8 cellular contexts compared by ENCODE assay signal in the genomic region with DNA sequence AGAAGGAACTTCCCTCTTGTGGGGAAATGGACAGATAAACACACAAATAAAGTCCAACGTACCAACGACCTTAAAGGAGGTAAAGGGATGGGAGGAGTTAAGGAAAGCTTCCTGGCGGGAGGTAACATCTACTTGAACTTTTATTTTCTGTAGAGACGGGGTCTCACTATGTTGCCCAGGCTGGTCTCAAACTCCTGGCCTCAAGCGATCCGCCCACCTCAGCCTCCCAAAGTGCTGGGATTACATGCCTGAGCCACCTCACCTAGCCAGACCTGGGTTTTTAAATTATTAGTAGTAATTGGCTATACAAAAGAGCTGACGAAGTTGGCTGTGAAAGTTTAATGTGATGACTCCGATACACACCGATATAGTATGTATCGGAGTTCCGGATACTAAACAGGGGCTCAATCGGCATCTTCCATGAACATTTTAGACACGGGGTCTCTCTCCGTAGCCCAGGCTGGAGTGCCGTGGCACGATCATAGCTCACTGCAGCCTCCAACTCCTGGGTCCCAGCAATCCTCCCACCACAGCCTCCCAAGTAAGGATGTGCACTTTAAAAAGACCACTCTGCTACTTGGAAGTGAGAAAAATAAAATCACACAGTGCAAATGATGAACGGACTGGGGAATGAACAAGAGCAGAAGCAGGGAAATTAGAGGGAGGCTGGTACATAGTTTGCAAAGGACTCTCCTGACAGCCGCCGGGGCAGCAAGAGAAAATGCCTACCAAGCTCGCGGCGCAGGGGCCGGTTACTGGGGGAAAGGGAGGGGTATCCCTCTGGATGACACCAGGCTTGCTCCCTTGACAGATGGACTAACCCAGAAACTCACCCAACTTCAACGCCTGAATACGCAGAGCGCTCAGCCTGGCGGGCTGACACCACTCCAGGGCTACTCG. TPM values are rescaled to one million over a fixed set of nuclear protein-coding genes. Genes with fewer than 3 reads are reported as not detected.
A peak's percentile ranks its signal among the peaks of the same experiment; 100 is the strongest.
DNase-seq lines count a peak whose midpoint lies in the region; ATAC-seq and TF ChIP-seq lines count a peak whose summit lies in the region.

No MANE protein-coding gene starts in this region.

- no peak for TF ChIP-seq CTCF in tibial artery (IDR thresholded peaks at IDR 0.05)

- no peaks in the 10 kb centered on the region for H3K9me3 ChIP-seq in tibial artery

- peaks cover 8 to 34% (median 15%) of the 10 kb centered on the region in 3 donors for H3K36me3 ChIP-seq in tibial artery

- no peaks in the 10 kb centered on the region for H3K27me3 Mint-ChIP-seq in activated CD8-positive, alpha-beta memory T cell treated with anti-CD3 and anti-CD28 coated beads, Interleukin-2, amount 10 ng/mL, durations not matched to agents 7 days and 5 days
- H3K27me3 Mint-ChIP-seq in activated naive CD8-positive, alpha-beta T cell treated with anti-CD3 and anti-CD28 coated beads for 36 hours: peaks cover 4% of the 10 kb centered on the region

- peak overlapping the region; percentile 97 for H3K4me3 Mint-ChIP-seq in activated CD8-positive, alpha-beta memory T cell treated with anti-CD3 and anti-CD28 coated beads, Interleukin-2, amount 10 ng/mL, durations not matched to agents 7 days and 5 days
- H3K4me3 Mint-ChIP-seq in activated naive CD8-positive, alpha-beta T cell treated with anti-CD3 and anti-CD28 coated beads for 36 hours: peak overlapping the region; percentile 93

- H3K27me3 ChIP-seq in tibial artery: no peaks in the 10 kb centered on the region

- peak overlapping the region; percentile 74 to 94 for H3K4me3 ChIP-seq in tibial artery

- peak overlapping the region; percentile 90 to 100 for H3K27ac ChIP-seq in tibial artery

- intact Hi-C loops in left colon (cut with DNase I, micrococcal nuclease): no loop called here
- intact Hi-C loops in tibial artery (cut with DNase I; ENCODE audit: low total_unique reads): no loop called here

- peaks cover 0 to 27% (median 19%) of the 10 kb centered on the region in 4 donors for H3K4me1 ChIP-seq in tibial artery

- H3K36me3 Mint-ChIP-seq in activated CD8-positive, alpha-beta memory T cell treated with anti-CD3 and anti-CD28 coated beads, Interleukin-2, amount 10 ng/mL, durations not matched to agents 7 days and 5 days: peaks cover 16% of the 10 kb centered on the region
- peaks cover 17% of the 10 kb centered on the region for H3K36me3 Mint-ChIP-seq in activated naive CD8-positive, alpha-beta T cell treated with anti-CD3 and anti-CD28 coated beads for 36 hours

- peak overlapping the region; percentile 79 for H3K27ac Mint-ChIP-seq in activated CD8-positive, alpha-beta memory T cell treated with anti-CD3 and anti-CD28 coated beads, Interleukin-2, amount 10 ng/mL, durations not matched to agents 7 days and 5 days
- H3K27ac Mint-ChIP-seq in activated naive CD8-positive, alpha-beta T cell treated with anti-CD3 and anti-CD28 coated beads for 36 hours: peak overlapping the region; percentile 83

- CTCF ChIA-PET in activated CD8-positive, alpha-beta memory T cell treated with anti-CD3 and anti-CD28 coated beads, Interleukin-2, amount 10 ng/mL, durations not matched to agents 7 days and 5 days (lab: Charles Lee): interaction anchor here (0.7 to 4.8 kb wide), 8 partner anchors 10 to 178 kb away, joined by 3 to 26 read pairs (median 5); partner anchors contain the start of genes BAZ1B and TBL2

- no peaks in the 10 kb centered on the region for H3K9me3 Mint-ChIP-seq in activated CD8-positive, alpha-beta memory T cell treated with anti-CD3 and anti-CD28 coated beads, Interleukin-2, amount 10 ng/mL, durations not matched to agents 7 days and 5 days (ENCODE audit: low read depth)
- H3K9me3 Mint-ChIP-seq in activated naive CD8-positive, alpha-beta T cell treated with anti-CD3 and anti-CD28 coated beads for 36 hours: no peaks in the 10 kb centered on the region

- H3K4me1 Mint-ChIP-seq in activated CD8-positive, alpha-beta memory T cell treated with anti-CD3 and anti-CD28 coated beads, Interleukin-2, amount 10 ng/mL, durations not matched to agents 7 days and 5 days: peaks cover 40% of the 10 kb centered on the region
- H3K4me1 Mint-ChIP-seq in activated naive CD8-positive, alpha-beta T cell treated with anti-CD3 and anti-CD28 coated beads for 36 hours: peaks cover 37% of the 10 kb centered on the region

- ATAC-seq in activated CD8-positive, alpha-beta memory T cell treated with anti-CD3 and anti-CD28 coated beads, Interleukin-2, amount 10 ng/mL, durations not matched to agents 7 days and 5 days: no peak
- ATAC-seq in left colon (peak; percentile 37), HG02588 (IDR thresholded peaks at IDR 0.05; ENCODE audit: unreplicated experiment) (no peak)

- DNase-seq in activated CD8-positive, alpha-beta memory T cell treated with anti-CD3 and anti-CD28 coated beads, Interleukin-2, amount 10 ng/mL, durations not matched to agents 7 days and 5 days: no peak
- no peak for DNase-seq in activated CD8-positive, alpha-beta memory T cell treated with anti-CD3 and anti-CD28 coated beads for 24 hours
- DNase-seq in activated naive CD8-positive, alpha-beta T cell treated with anti-CD3 and anti-CD28 coated beads for 36 hours: no peak
- DNase-seq in left colon: no peak
- no peak for DNase-seq in tibial artery
- no peak for DNase-seq in OCI-M2 (lab: John Stamatoyannopoulos, UW; ENCODE audit: unreplicated experiment)
- DNase-seq in ecto neural progenitor cell (ENCODE audit: low spot score): no peak

RNA-seq across cellular contexts. Expression of gene BCL7B, which starts 1.0 kb away (rescaled TPM):
- 10 to 100 TPM; 74.9 to 87.0 TPM for total RNA-seq in activated CD8-positive, alpha-beta memory T cell treated with anti-CD3 and anti-CD28 coated beads, Interleukin-2, amount 10 ng/mL, durations not matched to agents 7 days and 5 days
- total RNA-seq in activated naive CD8-positive, alpha-beta T cell treated with anti-CD3 and anti-CD28 coated beads for 36 hours: 10 to 100 TPM; 65.6 to 66.2 TPM
- total RNA-seq in left colon: 10 to 100 TPM; 59.0 to 60.8 TPM

RNA-seq across cellular contexts. Expression of gene TBL2, which starts 21.9 kb away (rescaled TPM):
- total RNA-seq in activated CD8-positive, alpha-beta memory T cell treated with anti-CD3 and anti-CD28 coated beads, Interleukin-2, amount 10 ng/mL, durations not matched to agents 7 days and 5 days: 10 to 100 TPM; 23.3 to 27.2 TPM
- 10 to 100 TPM; 30.4 to 32.2 TPM for total RNA-seq in activated naive CD8-positive, alpha-beta T cell treated with anti-CD3 and anti-CD28 coated beads for 36 hours
- 10 to 100 TPM; 30.8 to 36.3 TPM for total RNA-seq in left colon

RNA-seq across cellular contexts. Expression of gene BAZ1B, which starts 34.4 kb away (rescaled TPM):
- 100 to 1,000 TPM; 112 to 129 TPM for total RNA-seq in activated CD8-positive, alpha-beta memory T cell treated with anti-CD3 and anti-CD28 coated beads, Interleukin-2, amount 10 ng/mL, durations not matched to agents 7 days and 5 days
- 100 to 1,000 TPM; 107 to 108 TPM for total RNA-seq in activated naive CD8-positive, alpha-beta T cell treated with anti-CD3 and anti-CD28 coated beads for 36 hours
- 10 to 100 TPM; 37.7 to 42.6 TPM for total RNA-seq in left colon
